1 cellular context compared by ENCODE assay signal in genomic region chr10:97090035-97090434, GRCh38.
TF ChIP-seq lines count a peak whose summit lies in the region.

No MANE protein-coding gene starts in this region.

TF ChIP-seq in WTC11, 78 proteins besides CTCF, POLR2A, EP300 and RAD21 (continued from another document):
- TF ChIP-seq TCF7 (CRISPR knock-in tag; IDR thresholded peaks at IDR 0.05; ENCODE audit: low read depth) = no peak
- TF ChIP-seq FOXP4 (CRISPR knock-in tag; IDR thresholded peaks at IDR 0.05) = no peak
- no peak for TF ChIP-seq NFE2L1 (CRISPR knock-in tag; IDR thresholded peaks at IDR 0.05)
- no peak for TF ChIP-seq ERG (CRISPR knock-in tag; IDR thresholded peaks at IDR 0.05)
TF ChIP-seq in WTC11: peak in this region for 0.
